26 cellular contexts compared by ENCODE assay signal in the genomic region with DNA sequence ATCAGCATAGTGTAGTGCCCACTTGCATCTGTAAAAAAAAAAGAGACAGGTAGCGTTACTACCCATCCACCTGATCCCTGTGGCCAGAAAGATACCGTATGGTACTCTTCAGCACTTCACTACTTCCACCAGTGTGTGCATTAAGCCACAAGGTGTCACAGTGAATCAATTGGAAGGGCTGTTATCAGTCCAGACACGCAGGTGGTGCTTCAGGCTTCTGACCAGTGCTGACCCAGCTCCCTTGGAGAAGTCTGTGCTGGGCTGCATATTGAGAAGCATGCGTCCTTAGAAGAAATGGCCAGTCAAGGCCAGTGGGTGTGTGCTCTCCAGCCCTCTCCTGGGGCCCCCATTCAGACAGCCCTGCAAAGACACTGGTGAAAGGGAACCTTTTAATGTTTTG. TPM values are rescaled to one million over a fixed set of nuclear protein-coding genes. Genes with fewer than 3 reads are reported as not detected.
"Had no signal": no experiment of that assay in that cellular context is flagged by ENCODE, and none has a peak within 500 bp of the region (broad histone marks: within the 10 kb centered on the region; RNA-seq: fewer than 3 reads in every experiment).

No MANE protein-coding gene starts in this region.

- H3K27me3 Mint-ChIP-seq: activated B cell treated with CpG ODN at 0.5 μM for 24 hours; activated CD4-positive, alpha-beta memory T cell treated with anti-CD3 and anti-CD28 coated beads, Interleukin-2, amount 10 ng/mL, durations not matched to agents 7 days and 5 days; activated naive CD8-positive, alpha-beta T cell had no signal

- H3K27ac ChIP-seq: brain microvascular endothelial cell, cardiac muscle cell, Peyer's patch had no signal

- H3K9me3 ChIP-seq: MG63, Peyer's patch had no signal

- DNase-seq: activated B cell treated with CpG ODN at 0.5 μM for 24 hours; activated CD4-positive, alpha-beta memory T cell treated with anti-CD3 and anti-CD28 coated beads, Interleukin-2, amount 10 ng/mL, durations not matched to agents 7 days and 5 days; activated CD4-positive, alpha-beta T cell treated with anti-CD3 and anti-CD28 coated beads for 36 hours; activated CD4-positive, alpha-beta T cell treated with anti-CD3 and anti-CD28 coated beads, Interleukin-2, amount 50 U/mL, for 1 hour; activated gamma-delta T cell; activated naive CD4-positive, alpha-beta T cell treated with anti-CD3 and anti-CD28 coated beads for 36 hours; activated T-cell treated with anti-CD3 and anti-CD28 coated beads for 4 hours; activated T-cell treated with anti-CD3 and anti-CD28 coated beads, Interleukin-2, amount 50 U/mL, for 48 hours; brain microvascular endothelial cell; MG63; NCI-H1105; NCI-H1436; NCI-H1694 treated with DMSO at 0.1 percent for 48 hours; NCI-H2029 treated with DMSO at 0.1 percent for 48 hours; NCI-H345; NCI-H510A; NCI-H526 treated with DMSO at 0.1 percent for 48 hours; OCI-M1; Peyer's patch; SHP77 treated with DMSO at 0.1 percent for 48 hours; T-helper 17 cell; T-helper 9 cell had no signal

- H3K9me3 Mint-ChIP-seq: activated B cell treated with CpG ODN at 0.5 μM for 24 hours; activated CD4-positive, alpha-beta memory T cell treated with anti-CD3 and anti-CD28 coated beads, Interleukin-2, amount 10 ng/mL, durations not matched to agents 7 days and 5 days; activated naive CD4-positive, alpha-beta T cell treated with anti-CD3 and anti-CD28 coated beads for 36 hours; activated T-helper 17 cell treated with anti-CD3 and anti-CD28 coated beads, Interleukin-2, amount 50 U/mL, for 72 hours had no signal

- H3K4me1 ChIP-seq: Peyer's patch had no signal

- H3K36me3 ChIP-seq: brain microvascular endothelial cell, cardiac muscle cell, Peyer's patch had no signal

- H3K27ac Mint-ChIP-seq: activated B cell treated with CpG ODN at 0.5 μM for 24 hours; activated CD4-positive, alpha-beta memory T cell treated with anti-CD3 and anti-CD28 coated beads, Interleukin-2, amount 10 ng/mL, durations not matched to agents 7 days and 5 days; activated CD4-positive, alpha-beta T cell treated with anti-CD3 and anti-CD28 coated beads for 36 hours; activated naive CD4-positive, alpha-beta T cell treated with anti-CD3 and anti-CD28 coated beads for 36 hours; activated naive CD8-positive, alpha-beta T cell; activated T-helper 17 cell treated with anti-CD3 and anti-CD28 coated beads, Interleukin-2, amount 50 U/mL, for 72 hours; T-helper 17 cell had no signal

- H3K4me1 Mint-ChIP-seq: activated T-helper 17 cell treated with anti-CD3 and anti-CD28 coated beads, Interleukin-2, amount 50 U/mL, for 72 hours; T-helper 17 cell had no signal

- H3K27me3 ChIP-seq: brain microvascular endothelial cell, cardiac muscle cell, MG63, Peyer's patch had no signal

- H3K36me3 Mint-ChIP-seq: activated naive CD8-positive, alpha-beta T cell had no signal

- H3K4me3 ChIP-seq: cardiac muscle cell, MG63, Peyer's patch had no signal

- ATAC-seq: activated CD4-positive, alpha-beta T cell treated with anti-CD3 and anti-CD28 coated beads for 36 hours; activated T-helper 17 cell treated with anti-CD3 and anti-CD28 coated beads, Interleukin-2, amount 50 U/mL, for 72 hours; T-helper 17 cell had no signal

- H3K4me3 Mint-ChIP-seq: activated B cell treated with CpG ODN at 0.5 μM for 24 hours; activated CD4-positive, alpha-beta memory T cell treated with anti-CD3 and anti-CD28 coated beads, Interleukin-2, amount 10 ng/mL, durations not matched to agents 7 days and 5 days; activated CD4-positive, alpha-beta T cell treated with anti-CD3 and anti-CD28 coated beads for 36 hours; activated naive CD4-positive, alpha-beta T cell treated with anti-CD3 and anti-CD28 coated beads for 36 hours; activated naive CD8-positive, alpha-beta T cell; activated T-helper 17 cell treated with anti-CD3 and anti-CD28 coated beads, Interleukin-2, amount 50 U/mL, for 72 hours; T-helper 17 cell had no signal

RNA-seq across cellular contexts. Expression of gene LDB2, which starts 10.6 kb away (rescaled TPM):
- total RNA-seq: activated B cell treated with CpG ODN at 0.5 μM for 24 hours; activated CD4-positive, alpha-beta memory T cell treated with anti-CD3 and anti-CD28 coated beads, Interleukin-2, amount 10 ng/mL, durations not matched to agents 7 days and 5 days; activated CD8-positive, alpha-beta memory T cell treated with anti-CD3 and anti-CD28 coated beads for 36 hours; activated naive CD4-positive, alpha-beta T cell treated with anti-CD3 and anti-CD28 coated beads for 36 hours; activated T-helper 17 cell treated with anti-CD3 and anti-CD28 coated beads, Interleukin-2, amount 50 U/mL, for 72 hours; T-helper 17 cell had no signal
